8 cellular contexts compared by ENCODE assay signal in genomic region chrX:118347131-118347530, GRCh38. TPM values are rescaled to one million over a fixed set of nuclear protein-coding genes. Genes with fewer than 3 reads are reported as not detected.
DNase-seq lines count a peak whose midpoint lies in the region; ATAC-seq lines count a peak whose summit lies in the region.

No MANE protein-coding gene starts in this region.

- peak overlapping the region; percentile 98 for H3K27ac Mint-ChIP-seq in activated CD8-positive, alpha-beta memory T cell treated with anti-CD3 and anti-CD28 coated beads, Interleukin-2, amount 10 ng/mL, durations not matched to agents 7 days and 5 days
- H3K27ac Mint-ChIP-seq in effector memory CD8-positive, alpha-beta T cell: peak overlapping the region; percentile 95 to 98
- peak overlapping the region; percentile 96 to 97 for H3K27ac Mint-ChIP-seq in natural killer cell treated with Interleukin-12 subunit alpha and Interleukin-12 subunit beta and Interleukin-15 and Interleukin-18, amount 100 ng/mL, for 72 hours

- CTCF ChIA-PET in activated CD8-positive, alpha-beta memory T cell treated with anti-CD3 and anti-CD28 coated beads, Interleukin-2, amount 10 ng/mL, durations not matched to agents 7 days and 5 days (lab: Charles Lee): interaction anchor here (1.7 kb wide), 1 partner anchor 254 kb away, joined by 5 read pairs; no protein-coding TSS in a partner anchor

- no peaks in the 10 kb centered on the region for H3K36me3 Mint-ChIP-seq in activated CD8-positive, alpha-beta memory T cell treated with anti-CD3 and anti-CD28 coated beads, Interleukin-2, amount 10 ng/mL, durations not matched to agents 7 days and 5 days
- H3K36me3 Mint-ChIP-seq in effector memory CD8-positive, alpha-beta T cell (ENCODE audit: insufficient read depth): peaks cover 15% of the 10 kb centered on the region
- no peaks in the 10 kb centered on the region for H3K36me3 Mint-ChIP-seq in natural killer cell treated with Interleukin-12 subunit alpha and Interleukin-12 subunit beta and Interleukin-15 and Interleukin-18, amount 100 ng/mL, for 72 hours

- no peaks in the 10 kb centered on the region for H3K9me3 Mint-ChIP-seq in activated CD8-positive, alpha-beta memory T cell treated with anti-CD3 and anti-CD28 coated beads, Interleukin-2, amount 10 ng/mL, durations not matched to agents 7 days and 5 days (ENCODE audit: low read depth)
- H3K9me3 Mint-ChIP-seq in effector memory CD8-positive, alpha-beta T cell: no peaks in the 10 kb centered on the region
- no peaks in the 10 kb centered on the region for H3K9me3 Mint-ChIP-seq in natural killer cell treated with Interleukin-12 subunit alpha and Interleukin-12 subunit beta and Interleukin-15 and Interleukin-18, amount 100 ng/mL, for 72 hours

- DNase-seq in activated CD8-positive, alpha-beta memory T cell treated with anti-CD3 and anti-CD28 coated beads, Interleukin-2, amount 10 ng/mL, durations not matched to agents 7 days and 5 days: peak; percentile 39
- DNase-seq in activated CD8-positive, alpha-beta memory T cell treated with anti-CD3 and anti-CD28 coated beads, Interleukin-2, amount 50 U/mL, for 48 hours: no peak
- DNase-seq in RPMI7951 (ENCODE audit: low read depth) (peak; percentile 33), midbrain (lab: John Stamatoyannopoulos, UW) (no peak)
- no peak for DNase-seq in effector memory CD8-positive, alpha-beta T cell
- DNase-seq in natural killer cell treated with Interleukin-12 subunit alpha and Interleukin-12 subunit beta and Interleukin-15 and Interleukin-18, amount 100 ng/mL, for 72 hours (ENCODE audit: low spot score): no peak
- DNase-seq in stimulated activated CD4-positive, alpha-beta T cell treated with anti-CD3 and anti-CD28 coated beads, Interleukin-2, amount 100 ng/mL, for 24 hours: no peak

- H3K27me3 Mint-ChIP-seq in activated CD8-positive, alpha-beta memory T cell treated with anti-CD3 and anti-CD28 coated beads, Interleukin-2, amount 10 ng/mL, durations not matched to agents 7 days and 5 days: no peaks in the 10 kb centered on the region
- H3K27me3 Mint-ChIP-seq in effector memory CD8-positive, alpha-beta T cell: no peaks in the 10 kb centered on the region
- no peaks in the 10 kb centered on the region for H3K27me3 Mint-ChIP-seq in natural killer cell treated with Interleukin-12 subunit alpha and Interleukin-12 subunit beta and Interleukin-15 and Interleukin-18, amount 100 ng/mL, for 72 hours

- ATAC-seq in activated CD8-positive, alpha-beta memory T cell treated with anti-CD3 and anti-CD28 coated beads, Interleukin-2, amount 10 ng/mL, durations not matched to agents 7 days and 5 days: no peak
- ATAC-seq in effector memory CD8-positive, alpha-beta T cell (replicated peaks): no peak
- ATAC-seq in natural killer cell treated with Interleukin-12 subunit alpha and Interleukin-12 subunit beta and Interleukin-15 and Interleukin-18, amount 100 ng/mL, for 72 hours: no peak
- ATAC-seq in GM21825 (IDR thresholded peaks at IDR 0.05; ENCODE audit: unreplicated experiment): no peak

- peak overlapping the region; percentile 96 for H3K4me3 Mint-ChIP-seq in activated CD8-positive, alpha-beta memory T cell treated with anti-CD3 and anti-CD28 coated beads, Interleukin-2, amount 10 ng/mL, durations not matched to agents 7 days and 5 days
- peak overlapping the region; percentile 95 to 98 for H3K4me3 Mint-ChIP-seq in effector memory CD8-positive, alpha-beta T cell
- peak overlapping the region; percentile 99 for H3K4me3 Mint-ChIP-seq in natural killer cell treated with Interleukin-12 subunit alpha and Interleukin-12 subunit beta and Interleukin-15 and Interleukin-18, amount 100 ng/mL, for 72 hours

- H3K4me1 Mint-ChIP-seq in activated CD8-positive, alpha-beta memory T cell treated with anti-CD3 and anti-CD28 coated beads, Interleukin-2, amount 10 ng/mL, durations not matched to agents 7 days and 5 days: peaks cover 32% of the 10 kb centered on the region
- H3K4me1 Mint-ChIP-seq in effector memory CD8-positive, alpha-beta T cell (ENCODE audit: low read depth in 2 of 2): peaks cover 7 to 36% of the 10 kb centered on the region in 2 donors
- peaks cover 22 to 32% of the 10 kb centered on the region in 2 donors for H3K4me1 Mint-ChIP-seq in natural killer cell treated with Interleukin-12 subunit alpha and Interleukin-12 subunit beta and Interleukin-15 and Interleukin-18, amount 100 ng/mL, for 72 hours (ENCODE audit: low read depth in 2 of 2)

RNA-seq across cellular contexts. Expression of gene WDR44, which starts 1.2 kb away (rescaled TPM):
- 10 to 100 TPM; 19.5 to 21.0 TPM for total RNA-seq in activated CD8-positive, alpha-beta memory T cell treated with anti-CD3 and anti-CD28 coated beads, Interleukin-2, amount 10 ng/mL, durations not matched to agents 7 days and 5 days
- 8.6 and 13.0 TPM in 2 replicates for total RNA-seq in RPMI7951 (2014; rRNA removed; shearing (Covaris generic))
- total RNA-seq in natural killer cell treated with Interleukin-12 subunit alpha and Interleukin-12 subunit beta and Interleukin-15 and Interleukin-18, amount 100 ng/mL, for 72 hours: 10 to 100 TPM; 21.6 to 23.1 TPM

Comparison
In these comparisons a context has a peak if more than half of its experiments do, and no peak if none do; other contexts are left out.
1. DNase-seq: peak in activated CD8-positive, alpha-beta memory T cell treated with anti-CD3 and anti-CD28 coated beads, Interleukin-2, amount 10 ng/mL, durations not matched to agents 7 days and 5 days (single experiment) and RPMI7951 (single experiment); none in activated CD8-positive, alpha-beta memory T cell treated with anti-CD3 and anti-CD28 coated beads, Interleukin-2, amount 50 U/mL, for 48 hours (single experiment), effector memory CD8-positive, alpha-beta T cell (0 of 3), natural killer cell treated with Interleukin-12 subunit alpha and Interleukin-12 subunit beta and Interleukin-15 and Interleukin-18, amount 100 ng/mL, for 72 hours (single experiment), midbrain (single experiment) and stimulated activated CD4-positive, alpha-beta T cell treated with anti-CD3 and anti-CD28 coated beads, Interleukin-2, amount 100 ng/mL, for 24 hours (0 of 2).
2. Peak in every context shown above with its lines, with median percentiles within 50 percentile points of each other: H3K27ac Mint-ChIP-seq and H3K4me3 Mint-ChIP-seq.